2 cellular contexts compared by ENCODE assay signal in the genomic region with DNA sequence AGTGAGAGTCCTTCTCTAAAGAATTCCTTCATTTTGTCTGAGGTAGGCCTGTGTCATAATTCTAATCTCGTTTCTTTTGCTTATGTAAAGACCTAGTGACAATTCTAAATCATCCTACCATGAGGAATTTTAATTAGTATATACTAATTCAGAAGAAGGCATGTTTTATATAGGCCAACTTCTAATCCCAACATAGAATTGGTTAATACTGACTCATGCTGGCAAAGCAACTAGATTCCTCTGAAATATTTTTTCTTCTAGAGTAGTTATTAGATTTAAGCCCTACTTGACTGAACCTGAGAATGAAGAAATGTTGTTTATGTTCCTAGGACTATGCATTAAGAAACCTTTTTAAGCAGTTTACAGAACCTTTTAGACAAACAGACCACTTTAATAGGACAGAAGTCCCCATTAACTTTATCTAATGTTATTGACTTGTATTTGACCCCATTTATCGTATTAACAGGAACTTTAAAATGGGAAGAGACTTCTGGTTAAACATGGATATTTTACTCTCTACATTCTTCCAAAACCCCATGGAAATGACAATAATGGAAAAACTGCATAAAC.
TF ChIP-seq lines count a peak whose summit lies in the region.

No MANE protein-coding gene starts in this region.

TF ChIP-seq in SK-N-SH treated with all-trans-retinoic acid at 6 μM for 48 hours, 23 proteins besides CTCF, POLR2A, EP300 and RAD21:
- TF ChIP-seq ZFP30 (CRISPR knock-in tag; IDR thresholded peaks at IDR 0.05), result no peak
- TF ChIP-seq, protein P1, sequence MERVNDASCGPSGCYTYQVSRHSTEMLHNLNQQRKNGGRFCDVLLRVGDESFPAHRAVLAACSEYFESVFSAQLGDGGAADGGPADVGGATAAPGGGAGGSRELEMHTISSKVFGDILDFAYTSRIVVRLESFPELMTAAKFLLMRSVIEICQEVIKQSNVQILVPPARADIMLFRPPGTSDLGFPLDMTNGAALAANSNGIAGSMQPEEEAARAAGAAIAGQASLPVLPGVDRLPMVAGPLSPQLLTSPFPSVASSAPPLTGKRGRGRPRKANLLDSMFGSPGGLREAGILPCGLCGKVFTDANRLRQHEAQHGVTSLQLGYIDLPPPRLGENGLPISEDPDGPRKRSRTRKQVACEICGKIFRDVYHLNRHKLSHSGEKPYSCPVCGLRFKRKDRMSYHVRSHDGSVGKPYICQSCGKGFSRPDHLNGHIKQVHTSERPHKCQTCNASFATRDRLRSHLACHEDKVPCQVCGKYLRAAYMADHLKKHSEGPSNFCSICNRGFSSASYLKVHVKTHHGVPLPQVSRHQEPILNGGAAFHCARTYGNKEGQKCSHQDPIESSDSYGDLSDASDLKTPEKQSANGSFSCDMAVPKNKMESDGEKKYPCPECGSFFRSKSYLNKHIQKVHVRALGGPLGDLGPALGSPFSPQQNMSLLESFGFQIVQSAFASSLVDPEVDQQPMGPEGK (CRISPR knock-in tag; IDR thresholded peaks at IDR 0.05; ENCODE audit: borderline replicate concordance), result no peak
- peak; percentile 93 for TF ChIP-seq ISL1 (CRISPR knock-in tag; IDR thresholded peaks at IDR 0.05)
- TF ChIP-seq ARNTL (CRISPR knock-in tag; IDR thresholded peaks at IDR 0.05; ENCODE audit: borderline replicate concordance, low read depth), result no peak
- TF ChIP-seq, protein P2, sequence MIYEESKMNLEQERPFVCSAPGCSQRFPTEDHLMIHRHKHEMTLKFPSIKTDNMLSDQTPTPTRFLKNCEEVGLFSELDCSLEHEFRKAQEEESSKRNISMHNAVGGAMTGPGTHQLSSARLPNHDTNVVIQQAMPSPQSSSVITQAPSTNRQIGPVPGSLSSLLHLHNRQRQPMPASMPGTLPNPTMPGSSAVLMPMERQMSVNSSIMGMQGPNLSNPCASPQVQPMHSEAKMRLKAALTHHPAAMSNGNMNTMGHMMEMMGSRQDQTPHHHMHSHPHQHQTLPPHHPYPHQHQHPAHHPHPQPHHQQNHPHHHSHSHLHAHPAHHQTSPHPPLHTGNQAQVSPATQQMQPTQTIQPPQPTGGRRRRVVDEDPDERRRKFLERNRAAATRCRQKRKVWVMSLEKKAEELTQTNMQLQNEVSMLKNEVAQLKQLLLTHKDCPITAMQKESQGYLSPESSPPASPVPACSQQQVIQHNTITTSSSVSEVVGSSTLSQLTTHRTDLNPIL (CRISPR knock-in tag; IDR thresholded peaks at IDR 0.05; ENCODE audit: low read depth), result 0 out of 2 replicates have a peak, but pooled peaks have one; percentile 33

TF ChIP-seq in SK-N-SH, 30 proteins besides CTCF, POLR2A, EP300 and RAD21:
- TF ChIP-seq, protein P3, sequence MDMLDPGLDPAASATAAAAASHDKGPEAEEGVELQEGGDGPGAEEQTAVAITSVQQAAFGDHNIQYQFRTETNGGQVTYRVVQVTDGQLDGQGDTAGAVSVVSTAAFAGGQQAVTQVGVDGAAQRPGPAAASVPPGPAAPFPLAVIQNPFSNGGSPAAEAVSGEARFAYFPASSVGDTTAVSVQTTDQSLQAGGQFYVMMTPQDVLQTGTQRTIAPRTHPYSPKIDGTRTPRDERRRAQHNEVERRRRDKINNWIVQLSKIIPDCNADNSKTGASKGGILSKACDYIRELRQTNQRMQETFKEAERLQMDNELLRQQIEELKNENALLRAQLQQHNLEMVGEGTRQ (IDR thresholded peaks at IDR 0.05; ENCODE audit: borderline replicate concordance, low read depth, low read length), result no peak
- TF ChIP-seq NFIC (IDR thresholded peaks at IDR 0.05; ENCODE audit: borderline replicate concordance), result no peak
- no peak for TF ChIP-seq SMC3 (IDR thresholded peaks at IDR 0.05; ENCODE audit: low read depth, low read length)
- TF ChIP-seq, protein P4, sequence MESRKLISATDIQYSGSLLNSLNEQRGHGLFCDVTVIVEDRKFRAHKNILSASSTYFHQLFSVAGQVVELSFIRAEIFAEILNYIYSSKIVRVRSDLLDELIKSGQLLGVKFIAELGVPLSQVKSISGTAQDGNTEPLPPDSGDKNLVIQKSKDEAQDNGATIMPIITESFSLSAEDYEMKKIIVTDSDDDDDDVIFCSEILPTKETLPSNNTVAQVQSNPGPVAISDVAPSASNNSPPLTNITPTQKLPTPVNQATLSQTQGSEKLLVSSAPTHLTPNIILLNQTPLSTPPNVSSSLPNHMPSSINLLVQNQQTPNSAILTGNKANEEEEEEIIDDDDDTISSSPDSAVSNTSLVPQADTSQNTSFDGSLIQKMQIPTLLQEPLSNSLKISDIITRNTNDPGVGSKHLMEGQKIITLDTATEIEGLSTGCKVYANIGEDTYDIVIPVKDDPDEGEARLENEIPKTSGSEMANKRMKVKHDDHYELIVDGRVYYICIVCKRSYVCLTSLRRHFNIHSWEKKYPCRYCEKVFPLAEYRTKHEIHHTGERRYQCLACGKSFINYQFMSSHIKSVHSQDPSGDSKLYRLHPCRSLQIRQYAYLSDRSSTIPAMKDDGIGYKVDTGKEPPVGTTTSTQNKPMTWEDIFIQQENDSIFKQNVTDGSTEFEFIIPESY (IDR thresholded peaks at IDR 0.05; ENCODE audit: borderline replicate concordance, low read depth), result no peak
- no peak for TF ChIP-seq NRF1 (IDR thresholded peaks at IDR 0.05; ENCODE audit: low read depth, low read length)
- TF ChIP-seq RFX5 (IDR thresholded peaks at IDR 0.05; ENCODE audit: low read length), result no peak
- no peak for TF ChIP-seq RXRA (IDR thresholded peaks at IDR 0.05; ENCODE audit: borderline replicate concordance, low read depth)
- no peak for TF ChIP-seq MXI1 (IDR thresholded peaks at IDR 0.05; ENCODE audit: low read depth, low read length)
